ENCODE assay signal across 1 cellular context in the genomic region with DNA sequence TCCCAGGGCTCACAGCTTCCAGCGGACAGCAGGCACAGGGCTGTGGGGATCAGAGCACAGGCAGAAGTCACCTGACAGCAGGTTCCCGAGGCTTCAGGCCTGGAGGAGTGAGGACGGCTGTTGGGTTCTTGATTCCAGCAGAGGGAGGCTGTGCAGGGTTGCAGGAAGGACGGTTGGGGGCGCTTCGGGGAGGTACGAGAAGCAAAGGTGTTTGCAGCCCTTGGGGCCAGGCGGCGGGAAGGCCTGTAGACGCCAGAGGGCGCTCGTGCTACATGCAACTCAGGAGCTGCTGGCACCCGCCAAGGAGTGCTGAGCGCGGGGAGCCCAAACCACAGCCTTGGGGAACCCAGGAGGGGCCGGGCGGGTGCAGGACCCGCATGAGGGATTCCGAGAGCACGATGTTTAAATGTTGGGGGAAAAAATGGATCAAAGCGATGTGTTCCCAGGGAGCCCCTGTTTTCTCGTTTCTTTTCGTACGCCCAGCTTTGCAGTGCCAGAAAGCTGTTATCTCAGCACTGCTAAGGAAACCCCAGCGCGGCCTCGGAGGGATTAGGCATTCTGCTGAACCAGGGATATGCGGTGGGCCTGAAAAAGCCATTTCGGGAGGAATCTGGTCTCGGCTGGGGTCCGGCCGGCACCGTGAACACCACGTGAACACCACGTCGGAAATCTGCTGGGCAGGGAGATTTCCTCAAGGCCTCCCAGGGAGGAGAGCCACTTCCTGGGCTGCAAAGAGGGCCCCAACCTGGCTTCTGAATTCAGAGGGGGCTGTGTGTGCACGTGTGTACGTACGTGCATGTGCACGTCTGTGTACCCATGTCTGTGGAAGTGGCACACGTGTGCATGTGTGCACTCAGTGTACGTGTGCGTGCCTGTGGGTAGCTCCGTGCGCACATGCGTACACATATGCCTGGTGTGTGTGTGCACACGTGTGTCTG.
A peak's percentile ranks its signal among the peaks of the same experiment; 100 is the strongest.
TF ChIP-seq lines count a peak whose summit lies in the region.

No MANE protein-coding gene starts in this region.

TF ChIP-seq in HepG2, 621 proteins besides CTCF, POLR2A, EP300 and RAD21 (continued from another document):
- TF ChIP-seq, protein P1, sequence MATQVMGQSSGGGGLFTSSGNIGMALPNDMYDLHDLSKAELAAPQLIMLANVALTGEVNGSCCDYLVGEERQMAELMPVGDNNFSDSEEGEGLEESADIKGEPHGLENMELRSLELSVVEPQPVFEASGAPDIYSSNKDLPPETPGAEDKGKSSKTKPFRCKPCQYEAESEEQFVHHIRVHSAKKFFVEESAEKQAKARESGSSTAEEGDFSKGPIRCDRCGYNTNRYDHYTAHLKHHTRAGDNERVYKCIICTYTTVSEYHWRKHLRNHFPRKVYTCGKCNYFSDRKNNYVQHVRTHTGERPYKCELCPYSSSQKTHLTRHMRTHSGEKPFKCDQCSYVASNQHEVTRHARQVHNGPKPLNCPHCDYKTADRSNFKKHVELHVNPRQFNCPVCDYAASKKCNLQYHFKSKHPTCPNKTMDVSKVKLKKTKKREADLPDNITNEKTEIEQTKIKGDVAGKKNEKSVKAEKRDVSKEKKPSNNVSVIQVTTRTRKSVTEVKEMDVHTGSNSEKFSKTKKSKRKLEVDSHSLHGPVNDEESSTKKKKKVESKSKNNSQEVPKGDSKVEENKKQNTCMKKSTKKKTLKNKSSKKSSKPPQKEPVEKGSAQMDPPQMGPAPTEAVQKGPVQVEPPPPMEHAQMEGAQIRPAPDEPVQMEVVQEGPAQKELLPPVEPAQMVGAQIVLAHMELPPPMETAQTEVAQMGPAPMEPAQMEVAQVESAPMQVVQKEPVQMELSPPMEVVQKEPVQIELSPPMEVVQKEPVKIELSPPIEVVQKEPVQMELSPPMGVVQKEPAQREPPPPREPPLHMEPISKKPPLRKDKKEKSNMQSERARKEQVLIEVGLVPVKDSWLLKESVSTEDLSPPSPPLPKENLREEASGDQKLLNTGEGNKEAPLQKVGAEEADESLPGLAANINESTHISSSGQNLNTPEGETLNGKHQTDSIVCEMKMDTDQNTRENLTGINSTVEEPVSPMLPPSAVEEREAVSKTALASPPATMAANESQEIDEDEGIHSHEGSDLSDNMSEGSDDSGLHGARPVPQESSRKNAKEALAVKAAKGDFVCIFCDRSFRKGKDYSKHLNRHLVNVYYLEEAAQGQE (IDR thresholded peaks at IDR 0.05; ENCODE audit: borderline replicate concordance in 1 of 2, low read depth in 1 of 2, low read length in 2 of 2) = no peak
- TF ChIP-seq ATAD3A (CRISPR knock-in tag; IDR thresholded peaks at IDR 0.05) = no peak
- TF ChIP-seq HMG20A (CRISPR knock-in tag; IDR thresholded peaks at IDR 0.05; ENCODE audit: borderline replicate concordance) = no peak
- TF ChIP-seq, protein P2, sequence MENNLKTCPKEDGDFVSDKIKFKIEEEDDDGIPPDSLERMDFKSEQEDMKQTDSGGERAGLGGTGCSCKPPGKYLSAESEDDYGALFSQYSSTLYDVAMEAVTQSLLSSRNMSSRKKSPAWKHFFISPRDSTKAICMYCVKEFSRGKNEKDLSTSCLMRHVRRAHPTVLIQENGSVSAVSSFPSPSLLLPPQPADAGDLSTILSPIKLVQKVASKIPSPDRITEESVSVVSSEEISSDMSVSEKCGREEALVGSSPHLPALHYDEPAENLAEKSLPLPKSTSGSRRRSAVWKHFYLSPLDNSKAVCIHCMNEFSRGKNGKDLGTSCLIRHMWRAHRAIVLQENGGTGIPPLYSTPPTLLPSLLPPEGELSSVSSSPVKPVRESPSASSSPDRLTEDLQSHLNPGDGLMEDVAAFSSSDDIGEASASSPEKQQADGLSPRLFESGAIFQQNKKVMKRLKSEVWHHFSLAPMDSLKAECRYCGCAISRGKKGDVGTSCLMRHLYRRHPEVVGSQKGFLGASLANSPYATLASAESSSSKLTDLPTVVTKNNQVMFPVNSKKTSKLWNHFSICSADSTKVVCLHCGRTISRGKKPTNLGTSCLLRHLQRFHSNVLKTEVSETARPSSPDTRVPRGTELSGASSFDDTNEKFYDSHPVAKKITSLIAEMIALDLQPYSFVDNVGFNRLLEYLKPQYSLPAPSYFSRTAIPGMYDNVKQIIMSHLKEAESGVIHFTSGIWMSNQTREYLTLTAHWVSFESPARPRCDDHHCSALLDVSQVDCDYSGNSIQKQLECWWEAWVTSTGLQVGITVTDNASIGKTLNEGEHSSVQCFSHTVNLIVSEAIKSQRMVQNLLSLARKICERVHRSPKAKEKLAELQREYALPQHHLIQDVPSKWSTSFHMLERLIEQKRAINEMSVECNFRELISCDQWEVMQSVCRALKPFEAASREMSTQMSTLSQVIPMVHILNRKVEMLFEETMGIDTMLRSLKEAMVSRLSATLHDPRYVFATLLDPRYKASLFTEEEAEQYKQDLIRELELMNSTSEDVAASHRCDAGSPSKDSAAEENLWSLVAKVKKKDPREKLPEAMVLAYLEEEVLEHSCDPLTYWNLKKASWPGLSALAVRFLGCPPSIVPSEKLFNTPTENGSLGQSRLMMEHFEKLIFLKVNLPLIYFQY (CRISPR knock-in tag; IDR thresholded peaks at IDR 0.05; ENCODE audit: borderline replicate concordance) = peak; percentile 64; the same call in 1 of the 2 replicates
- peak; percentile 33; the same call in 1 of the 2 replicates for TF ChIP-seq ZNF619 (CRISPR knock-in tag; IDR thresholded peaks at IDR 0.05)
- TF ChIP-seq NFE2L2 (IDR thresholded peaks at IDR 0.05; ENCODE audit: low read length) = no peak
- peak; percentile 65; the same call in 1 of the 2 replicates for TF ChIP-seq KDM5B (CRISPR knock-in tag; IDR thresholded peaks at IDR 0.05; ENCODE audit: borderline replicate concordance)
